In the genomic region with DNA sequence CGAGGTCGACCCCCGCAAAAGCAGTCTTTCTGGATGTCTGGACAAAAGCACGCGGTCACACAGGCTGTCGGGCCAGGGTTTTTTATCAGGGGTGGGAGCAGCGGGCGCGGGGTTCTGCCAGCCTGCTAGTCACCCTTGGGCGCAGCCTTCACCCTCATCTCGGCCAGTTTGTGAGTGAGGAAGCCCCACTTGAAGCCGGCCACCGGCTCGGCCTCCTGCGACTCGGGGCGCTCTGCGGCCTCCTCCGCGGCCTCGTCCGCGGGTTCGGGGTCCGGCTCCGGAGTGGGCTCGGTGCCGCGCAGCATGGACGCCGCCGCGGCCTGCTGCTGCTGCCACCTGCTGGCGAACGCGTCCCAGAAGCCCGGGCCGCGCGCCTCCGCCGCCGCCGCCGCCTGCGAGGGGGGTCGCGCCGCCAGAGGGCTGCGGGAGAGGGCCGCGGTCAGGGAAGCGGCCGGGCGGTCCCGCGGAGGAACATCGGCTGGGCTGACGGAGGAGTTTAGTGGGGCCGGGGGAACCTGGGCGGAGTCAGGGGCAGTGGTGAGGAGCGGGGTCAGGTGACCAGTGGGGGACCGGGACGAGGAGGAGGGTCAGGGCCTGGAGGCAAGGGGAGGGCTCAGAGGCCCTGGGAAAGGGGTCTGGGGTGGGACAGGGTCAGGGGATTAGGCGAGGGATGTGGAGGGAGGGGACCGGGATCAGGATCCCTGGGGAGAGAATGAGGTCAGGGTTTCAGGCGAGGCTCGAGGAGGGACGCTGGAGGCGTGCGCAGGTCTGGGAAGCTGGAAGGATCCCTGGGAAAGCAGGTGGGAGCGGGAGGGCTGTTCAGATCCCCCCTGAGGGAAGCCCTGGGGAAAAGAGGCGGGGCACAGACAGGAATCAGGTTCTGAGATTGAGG, we compare ENCODE assay signal across 8 cellular contexts. TPM values are rescaled to one million over a fixed set of nuclear protein-coding genes. Genes with fewer than 3 reads are reported as not detected.
DNase-seq lines count a peak whose midpoint lies in the region; ATAC-seq lines count a peak whose summit lies in the region.

No MANE protein-coding gene starts in this region.

- peak overlapping the region; percentile 55 for H3K4me3 ChIP-seq in trophoblast cell (ENCODE audit: low read depth, low read length)

- peaks cover 5% of the 10 kb centered on the region for H3K79me2 ChIP-seq in trophoblast cell (ENCODE audit: control insufficient read depth, insufficient read depth, low read length, poor library complexity)

- peak overlapping the region; percentile 68 for H2BK120ac ChIP-seq in trophoblast cell (ENCODE audit: insufficient read depth, low read length, poor library complexity)

- peaks cover 18% of the 10 kb centered on the region for H3K27me3 ChIP-seq in trophoblast cell (ENCODE audit: insufficient read depth, low read length)

- no peak overlapping the region for H3K23ac ChIP-seq in trophoblast cell (ENCODE audit: low read length)

- peak overlapping the region; percentile 65 for H3K14ac ChIP-seq in trophoblast cell (ENCODE audit: low read length)

- ATAC-seq in GM18517 (IDR thresholded peaks at IDR 0.05; ENCODE audit: unreplicated experiment) = no peak
- no peak for ATAC-seq in HG02623 (IDR thresholded peaks at IDR 0.05; ENCODE audit: unreplicated experiment)
- ATAC-seq in GM21526 (IDR thresholded peaks at IDR 0.05; ENCODE audit: low FRiP score, unreplicated experiment) = no peak

- H2AK5ac ChIP-seq in trophoblast cell (ENCODE audit: low read length) = no peak overlapping the region

- no peak overlapping the region for H3K27ac ChIP-seq in trophoblast cell (ENCODE audit: low read depth, low read length)

- H3K4ac ChIP-seq in trophoblast cell (ENCODE audit: low read depth, low read length) = no peak overlapping the region

- no peak overlapping the region for H3K9ac ChIP-seq in trophoblast cell (ENCODE audit: low read length)

- peak overlapping the region; percentile 95 for H2AFZ ChIP-seq in trophoblast cell (ENCODE audit: insufficient read depth, low read length, poor library complexity)

- H2BK5ac ChIP-seq in trophoblast cell (ENCODE audit: low read depth, low read length, poor library complexity) = peak overlapping the region; percentile 57

- WGBS in trophoblast cell (ENCODE audit: extremely low coverage, insufficient coverage, insufficient read length) = no CpG with 5 or more reads among the region's 73 CpGs

- H2BK12ac ChIP-seq in trophoblast cell (ENCODE audit: low read length) = peak overlapping the region; percentile 89

- peak overlapping the region; percentile 80 for H4K91ac ChIP-seq in trophoblast cell (ENCODE audit: low read depth, low read length)

- no peaks in the 10 kb centered on the region for H3K36me3 ChIP-seq in trophoblast cell (ENCODE audit: control insufficient read depth in 1 of 2, insufficient read depth in 2 of 2, low read length in 2 of 2)

- H3K79me1 ChIP-seq in trophoblast cell (ENCODE audit: low read length) = peaks cover 9% of the 10 kb centered on the region

- peak overlapping the region; percentile 86 for H4K8ac ChIP-seq in trophoblast cell (ENCODE audit: low read depth, low read length)

- peak overlapping the region; percentile 49 for H4K12ac ChIP-seq in trophoblast cell (ENCODE audit: low read depth, low read length)

- H3K18ac ChIP-seq in trophoblast cell (ENCODE audit: low read length) = peak overlapping the region; percentile 25

- DNase-seq in D341Med (ENCODE audit: low spot score) (peak; percentile 88), NAMALWA (ENCODE audit: low spot score) (peak; percentile 51), germinal center (ENCODE audit: low spot score) (peak; percentile 62), trophoblast cell (peak in 1 of 2 donors; percentile 62)
- peak; percentile 33 for DNase-seq in activated T-helper 9 cell treated with anti-CD3 and anti-CD28 coated beads, Interleukin-2, amount 50 U/mL, for 16 hours (ENCODE audit: low read depth)

- H3K9me3 ChIP-seq in trophoblast cell (ENCODE audit: insufficient read depth, low read depth, low read length) = peaks cover 2% of the 10 kb centered on the region

- H3K4me1 ChIP-seq in trophoblast cell (ENCODE audit: control insufficient read depth in 1 of 2, insufficient read depth in 2 of 2, low read length in 2 of 2) = peaks cover 16 to 26% of the 10 kb centered on the region in 2 experiments

- H3K4me2 ChIP-seq in trophoblast cell (ENCODE audit: low read length) = peak overlapping the region; percentile 80

RNA-seq across cellular contexts. Expression of a gene that starts 4.5 kb away (rescaled TPM):
- polyA plus RNA-seq in trophoblast cell (2013) = not detected in 2 replicates

RNA-seq across cellular contexts. Expression of a gene that starts 5.4 kb away (rescaled TPM):
- 0.39 and 0.53 TPM in 2 replicates for polyA plus RNA-seq in trophoblast cell (2013)

RNA-seq across cellular contexts. Expression of a gene that starts 5.4 kb away (rescaled TPM):
- polyA plus RNA-seq in trophoblast cell (2013) = 39.8 and 44.2 TPM in 2 replicates

RNA-seq across cellular contexts. Expression of a gene that starts 7.3 kb away (rescaled TPM):
- polyA plus RNA-seq in trophoblast cell (2013) = not detected in 2 replicates

RNA-seq across cellular contexts. Expression of a gene that starts 13.0 kb away (rescaled TPM):
- 16.1 and 16.5 TPM in 2 replicates for polyA plus RNA-seq in trophoblast cell (2013)
